In genomic region chr22:27709919-27710452, GRCh38 we compare ENCODE assay signal across 24 cellular contexts.
DNase-seq lines count a peak whose midpoint lies in the region; ATAC-seq, FAIRE-seq and TF ChIP-seq lines count a peak whose summit lies in the region.
"Had no signal": no experiment of that assay in that cellular context is flagged by ENCODE, and none has a peak within 500 bp of the region (broad histone marks: within the 10 kb centered on the region; RNA-seq: fewer than 3 reads in every experiment).

No MANE protein-coding gene starts in this region.

- no peak for ATAC-seq in K562
- ATAC-seq in natural killer cell treated with Interleukin-12 subunit alpha and Interleukin-12 subunit beta and Interleukin-15 and Interleukin-18, amount 100 ng/mL, for 72 hours, result peak; percentile 48 to 59
- ATAC-seq: HCT116, Right ventricle myocardium inferior, SK-N-SH treated with all-trans-retinoic acid at 6 μM for 48 hours had no signal

- H3K79me2 ChIP-seq in K562 (ENCODE audit: control insufficient read depth, insufficient read depth, low read length), result no peaks in the 10 kb centered on the region

- H3K4me3 ChIP-seq in BLaER1 (no peak overlapping the region), K562 (no peak overlapping the region), endodermal cell (ENCODE audit: low read length) (no peak overlapping the region)
- no peak overlapping the region for H3K4me3 ChIP-seq in BLaER1 treated with 17β-estradiol and CSF1 and Interleukin-3, amounts not matched to agents 10 nM and 100 nM
- H3K4me3 ChIP-seq: PC-9, SJCRH30 had no signal

- CTCF ChIA-PET in K562 (lab: Yijun Ruan, JAX; ENCODE audit: low intra/inter-chr PET ratio), result no interaction called here

- H4K20me1 ChIP-seq in BLaER1, result no peaks in the 10 kb centered on the region
- H4K20me1 ChIP-seq in BLaER1 treated with 17β-estradiol and CSF1 and Interleukin-3, amounts not matched to agents 10 nM and 100 nM, result no peaks in the 10 kb centered on the region
- no peaks in the 10 kb centered on the region for H4K20me1 ChIP-seq in K562 (replicated peaks; ENCODE audit: control insufficient read depth, insufficient read depth, low read length)

- TF ChIP-seq EP300 in K562 (IDR thresholded peaks at IDR 0.05; ENCODE audit: low read length), result no peak

- no peaks in the 10 kb centered on the region for H3K36me3 Mint-ChIP-seq in natural killer cell treated with Interleukin-12 subunit alpha and Interleukin-12 subunit beta and Interleukin-15 and Interleukin-18, amount 100 ng/mL, for 72 hours
- H3K36me3 Mint-ChIP-seq in endodermal cell (ENCODE audit: low read depth), result peaks cover 5% of the 10 kb centered on the region
- H3K36me3 Mint-ChIP-seq: CD4-positive, alpha-beta memory T cell had no signal

- no peak overlapping the region for H3K27ac Mint-ChIP-seq in natural killer cell treated with Interleukin-12 subunit alpha and Interleukin-12 subunit beta and Interleukin-15 and Interleukin-18, amount 100 ng/mL, for 72 hours
- no peak overlapping the region for H3K27ac Mint-ChIP-seq in endodermal cell
- H3K27ac Mint-ChIP-seq: CD4-positive, alpha-beta memory T cell had no signal

- POLR2A ChIA-PET in K562 (lab: Yijun Ruan, JAX), result no interaction called here

- H3K9ac ChIP-seq in BLaER1, result no peak overlapping the region
- H3K9ac ChIP-seq in BLaER1 treated with 17β-estradiol and CSF1 and Interleukin-3, amounts not matched to agents 10 nM and 100 nM, result no peak overlapping the region
- no peak overlapping the region for H3K9ac ChIP-seq in K562 (ENCODE audit: insufficient read depth in 1 of 2, low read depth in 2 of 2, low read length in 2 of 2)
- no peak overlapping the region for H3K9ac ChIP-seq in endodermal cell (ENCODE audit: extremely low read depth, low read length, poor library complexity, severe bottlenecking)

- TF ChIP-seq CTCF in K562 (IDR thresholded peaks at IDR 0.05 in 2 of 3, conservative IDR thresholded peaks at IDR 0.05 in 1 of 3; ENCODE audit: insufficient read depth in 2 of 3, low read depth in 1 of 3, low read length in 3 of 3) (no peak), endodermal cell (conservative IDR thresholded peaks at IDR 0.05) (no peak)

- peaks cover 13 to 19% of the 10 kb centered on the region in 2 donors for H3K4me1 Mint-ChIP-seq in natural killer cell treated with Interleukin-12 subunit alpha and Interleukin-12 subunit beta and Interleukin-15 and Interleukin-18, amount 100 ng/mL, for 72 hours (ENCODE audit: low read depth in 2 of 2)
- peaks cover 13% of the 10 kb centered on the region for H3K4me1 Mint-ChIP-seq in endodermal cell
- H3K4me1 Mint-ChIP-seq: CD4-positive, alpha-beta memory T cell had no signal

- no peak overlapping the region for H3K4me3 Mint-ChIP-seq in natural killer cell treated with Interleukin-12 subunit alpha and Interleukin-12 subunit beta and Interleukin-15 and Interleukin-18, amount 100 ng/mL, for 72 hours
- no peak overlapping the region for H3K4me3 Mint-ChIP-seq in endodermal cell
- H3K4me3 Mint-ChIP-seq: CD4-positive, alpha-beta memory T cell had no signal

- peaks cover 16 to 32% of the 10 kb centered on the region in 2 donors for H3K27me3 Mint-ChIP-seq in natural killer cell treated with Interleukin-12 subunit alpha and Interleukin-12 subunit beta and Interleukin-15 and Interleukin-18, amount 100 ng/mL, for 72 hours
- H3K27me3 Mint-ChIP-seq in endodermal cell (ENCODE audit: insufficient read depth), result no peaks in the 10 kb centered on the region

- WGBS in K562 (ENCODE audit: insufficient coverage, low coverage, missing lambda C conversion rate), result 22% methylated on average over 6 of the region's 6 CpGs
- WGBS in endodermal cell (ENCODE audit: insufficient coverage in 1 of 2, insufficient read length in 1 of 2), 2 experiments, result 92 to 97% methylated on average over 2 to 6 of the region's 6 CpGs

- H3K4me2 ChIP-seq in BLaER1 (peak overlapping the region; percentile 70), K562 (ENCODE audit: insufficient read depth, low read length) (no peak overlapping the region)
- peak overlapping the region; percentile 47 to 81 (median 60) for H3K4me2 ChIP-seq in BLaER1 treated with 17β-estradiol and CSF1 and Interleukin-3, amounts not matched to agents 10 nM and 100 nM
- H3K4me2 ChIP-seq: PC-9 had no signal

- BruUV-seq in K562 (replicated peaks; lab: Mats Ljungman, UMichigan), result no TSS peak

- no peaks in the 10 kb centered on the region for H3K36me3 ChIP-seq in BLaER1
- no peaks in the 10 kb centered on the region for H3K36me3 ChIP-seq in BLaER1 treated with 17β-estradiol and CSF1 and Interleukin-3, amounts not matched to agents 10 nM and 100 nM
- no peaks in the 10 kb centered on the region for H3K36me3 ChIP-seq in K562 (ENCODE audit: control insufficient read depth, insufficient read depth, low read length)
- no peaks in the 10 kb centered on the region for H3K36me3 ChIP-seq in endodermal cell (ENCODE audit: control insufficient read depth, insufficient read depth, low read length)
- H3K36me3 ChIP-seq: SJCRH30 had no signal

- H3K4me1 ChIP-seq in BLaER1 (peaks cover 50% of the 10 kb centered on the region), K562 (replicated peaks in 1 of 2; ENCODE audit: control insufficient read depth in 2 of 2, insufficient read depth in 2 of 2, low read length in 2 of 2) (peaks cover under 1 to 2% of the 10 kb centered on the region in 2 experiments; a peak in 2 of 5 replicates), endodermal cell (ENCODE audit: control insufficient read depth, insufficient read depth, low read length) (no peaks in the 10 kb centered on the region)
- peaks cover 24 to 56% (median 35%) of the 10 kb centered on the region in 10 experiments for H3K4me1 ChIP-seq in BLaER1 treated with 17β-estradiol and CSF1 and Interleukin-3, amounts not matched to agents 10 nM and 100 nM

- H3K27me3 ChIP-seq in BLaER1 (no peaks in the 10 kb centered on the region), K562 (ENCODE audit: control insufficient read depth in 2 of 2, insufficient read depth in 2 of 2, low read length in 2 of 2) (no peaks in the 10 kb centered on the region), endodermal cell (ENCODE audit: control insufficient read depth, insufficient read depth, low read length, poor library complexity, severe bottlenecking) (no peaks in the 10 kb centered on the region)
- H3K27me3 ChIP-seq in BLaER1 treated with 17β-estradiol and CSF1 and Interleukin-3, amounts not matched to agents 10 nM and 100 nM, result no peaks in the 10 kb centered on the region
- H3K27me3 ChIP-seq: SJCRH30 had no signal

- in situ Hi-C loops in K562 (cut with MboI), result no loop called here

- TF ChIP-seq POLR2A in K562 (conservative IDR thresholded peaks at IDR 0.05), result no peak

- no peak overlapping the region for H2AFZ ChIP-seq in K562 (ENCODE audit: low read depth, low read length)
- H2AFZ ChIP-seq: PC-9 had no signal

- no peak for FAIRE-seq in K562 (lab: Jason Lieb, UNC)
- FAIRE-seq: GM18507 had no signal

- no peaks in the 10 kb centered on the region for H3K9me3 Mint-ChIP-seq in natural killer cell treated with Interleukin-12 subunit alpha and Interleukin-12 subunit beta and Interleukin-15 and Interleukin-18, amount 100 ng/mL, for 72 hours
- H3K9me3 Mint-ChIP-seq in endodermal cell, result peaks cover 1% of the 10 kb centered on the region

- no peaks in the 10 kb centered on the region for H3K9me1 ChIP-seq in K562 (ENCODE audit: control insufficient read depth, insufficient read depth, low read length)

- no peak for TF ChIP-seq RAD21 in K562 (CRISPR knock-in tag; conservative IDR thresholded peaks at IDR 0.05 in 1 of 2, IDR thresholded peaks at IDR 0.05 in 1 of 2)

- intact Hi-C loops in K562 (cut with micrococcal nuclease), result no loop called here

- DNase-seq in K562 (ENCODE audit: extremely low read depth in 1 of 4, low spot score in 3 of 4), result no peak
- no peak for DNase-seq in natural killer cell treated with Interleukin-12 subunit alpha and Interleukin-12 subunit beta and Interleukin-15 and Interleukin-18, amount 100 ng/mL, for 72 hours (ENCODE audit: low spot score)
- no peak for DNase-seq in endodermal cell
- DNase-seq in NCI-H2171 treated with DMSO at 0.1 percent for 48 hours (lab: John Stamatoyannopoulos, UW), result no peak
- no peak for DNase-seq in NCI-H748 (lab: John Stamatoyannopoulos, UW; ENCODE audit: unreplicated experiment)
- DNase-seq: CD4-positive, alpha-beta memory T cell; COR-L47; DMS53; KBM-7; NCI-H1105 treated with DMSO at 0.1 percent for 48 hours; NCI-H146; NCI-H1930; NCI-H2107; NCI-H446; NCI-H524 treated with DMSO at 0.1 percent for 48 hours; NCI-H82; PC-9; SJCRH30 had no signal

- H3K27ac ChIP-seq in BLaER1 (peak overlapping the region; percentile 12), K562 (ENCODE audit: extremely low read depth, low read depth, low read length) (no peak overlapping the region), endodermal cell (ENCODE audit: low read depth, low read length) (no peak overlapping the region)
- H3K27ac ChIP-seq in BLaER1 treated with 17β-estradiol and CSF1 and Interleukin-3, amounts not matched to agents 10 nM and 100 nM, result no peak overlapping the region; a peak in 1 of 22 replicates
- H3K27ac ChIP-seq: PC-9, SJCRH30 had no signal

- peaks cover 9% of the 10 kb centered on the region for H3K9me3 ChIP-seq in BLaER1
- peaks cover 0 to 16% (median 8%) of the 10 kb centered on the region in 11 experiments; a peak in 13 of 22 replicates for H3K9me3 ChIP-seq in BLaER1 treated with 17β-estradiol and CSF1 and Interleukin-3, amounts not matched to agents 10 nM and 100 nM (replicated peaks in 1 of 11)
- no peaks in the 10 kb centered on the region for H3K9me3 ChIP-seq in K562 (replicated peaks; ENCODE audit: control insufficient read depth, insufficient read depth, low read depth, low read length)
- H3K9me3 ChIP-seq in endodermal cell (ENCODE audit: control insufficient read depth, low read length), result no peaks in the 10 kb centered on the region
- H3K9me3 ChIP-seq: SJCRH30 had no signal

TF ChIP-seq in K562, 482 proteins besides CTCF, POLR2A, EP300 and RAD21:
- TF ChIP-seq BCOR (IDR thresholded peaks at IDR 0.05) (0 out of 2 replicates have a peak, but pooled peaks have one; percentile 33), GABPB2 (CRISPR knock-in tag; conservative IDR thresholded peaks at IDR 0.05) (no peak), ZNF12 (CRISPR knock-in tag; IDR thresholded peaks at IDR 0.05) (peak; percentile 89)
